ENCODE assay signal across 2 cellular contexts in the genomic region with DNA sequence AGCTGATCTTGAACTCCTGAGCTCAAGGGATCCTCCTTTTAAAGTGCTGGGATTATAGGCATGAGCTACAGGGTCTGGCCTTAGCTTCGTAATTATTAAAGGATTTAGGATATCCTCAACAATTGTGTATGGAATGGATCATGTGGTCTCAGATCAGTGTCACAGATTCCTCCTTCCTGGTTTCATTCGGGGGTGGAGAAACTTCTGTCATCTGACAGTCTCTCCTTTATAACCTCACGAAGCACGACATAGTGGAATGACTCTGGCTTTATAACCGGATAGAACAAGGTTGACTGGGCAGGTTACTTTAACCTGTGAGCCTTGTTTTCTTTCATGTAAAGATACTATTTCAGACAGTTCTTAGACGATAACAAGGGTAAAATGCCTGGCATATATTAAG.
TF ChIP-seq lines count a peak whose summit lies in the region.

No MANE protein-coding gene starts in this region.

TF ChIP-seq in Ishikawa, 13 proteins besides CTCF, POLR2A, EP300 and RAD21:
- TF ChIP-seq, protein P1, sequence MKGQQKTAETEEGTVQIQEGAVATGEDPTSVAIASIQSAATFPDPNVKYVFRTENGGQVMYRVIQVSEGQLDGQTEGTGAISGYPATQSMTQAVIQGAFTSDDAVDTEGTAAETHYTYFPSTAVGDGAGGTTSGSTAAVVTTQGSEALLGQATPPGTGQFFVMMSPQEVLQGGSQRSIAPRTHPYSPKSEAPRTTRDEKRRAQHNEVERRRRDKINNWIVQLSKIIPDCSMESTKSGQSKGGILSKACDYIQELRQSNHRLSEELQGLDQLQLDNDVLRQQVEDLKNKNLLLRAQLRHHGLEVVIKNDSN (IDR thresholded peaks at IDR 0.05): peak; percentile 46; the same call in 1 of the 2 replicates
- TF ChIP-seq, protein P2, sequence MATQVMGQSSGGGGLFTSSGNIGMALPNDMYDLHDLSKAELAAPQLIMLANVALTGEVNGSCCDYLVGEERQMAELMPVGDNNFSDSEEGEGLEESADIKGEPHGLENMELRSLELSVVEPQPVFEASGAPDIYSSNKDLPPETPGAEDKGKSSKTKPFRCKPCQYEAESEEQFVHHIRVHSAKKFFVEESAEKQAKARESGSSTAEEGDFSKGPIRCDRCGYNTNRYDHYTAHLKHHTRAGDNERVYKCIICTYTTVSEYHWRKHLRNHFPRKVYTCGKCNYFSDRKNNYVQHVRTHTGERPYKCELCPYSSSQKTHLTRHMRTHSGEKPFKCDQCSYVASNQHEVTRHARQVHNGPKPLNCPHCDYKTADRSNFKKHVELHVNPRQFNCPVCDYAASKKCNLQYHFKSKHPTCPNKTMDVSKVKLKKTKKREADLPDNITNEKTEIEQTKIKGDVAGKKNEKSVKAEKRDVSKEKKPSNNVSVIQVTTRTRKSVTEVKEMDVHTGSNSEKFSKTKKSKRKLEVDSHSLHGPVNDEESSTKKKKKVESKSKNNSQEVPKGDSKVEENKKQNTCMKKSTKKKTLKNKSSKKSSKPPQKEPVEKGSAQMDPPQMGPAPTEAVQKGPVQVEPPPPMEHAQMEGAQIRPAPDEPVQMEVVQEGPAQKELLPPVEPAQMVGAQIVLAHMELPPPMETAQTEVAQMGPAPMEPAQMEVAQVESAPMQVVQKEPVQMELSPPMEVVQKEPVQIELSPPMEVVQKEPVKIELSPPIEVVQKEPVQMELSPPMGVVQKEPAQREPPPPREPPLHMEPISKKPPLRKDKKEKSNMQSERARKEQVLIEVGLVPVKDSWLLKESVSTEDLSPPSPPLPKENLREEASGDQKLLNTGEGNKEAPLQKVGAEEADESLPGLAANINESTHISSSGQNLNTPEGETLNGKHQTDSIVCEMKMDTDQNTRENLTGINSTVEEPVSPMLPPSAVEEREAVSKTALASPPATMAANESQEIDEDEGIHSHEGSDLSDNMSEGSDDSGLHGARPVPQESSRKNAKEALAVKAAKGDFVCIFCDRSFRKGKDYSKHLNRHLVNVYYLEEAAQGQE (IDR thresholded peaks at IDR 0.05; ENCODE audit: low read depth): no peak
- TF ChIP-seq, protein P3, sequence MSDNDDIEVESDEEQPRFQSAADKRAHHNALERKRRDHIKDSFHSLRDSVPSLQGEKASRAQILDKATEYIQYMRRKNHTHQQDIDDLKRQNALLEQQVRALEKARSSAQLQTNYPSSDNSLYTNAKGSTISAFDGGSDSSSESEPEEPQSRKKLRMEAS (IDR thresholded peaks at IDR 0.05): no peak
- TF ChIP-seq EGR1 (IDR thresholded peaks at IDR 0.05): no peak

TF ChIP-seq in H1, 55 proteins besides CTCF, POLR2A, EP300 and RAD21:
- TF ChIP-seq SRF (IDR thresholded peaks at IDR 0.05; ENCODE audit: low read depth, low read length) (no peak), CTBP2 (IDR thresholded peaks at IDR 0.05; ENCODE audit: borderline replicate concordance, insufficient read depth, insufficient read length, low read length) (no peak)
- TF ChIP-seq, protein P4, sequence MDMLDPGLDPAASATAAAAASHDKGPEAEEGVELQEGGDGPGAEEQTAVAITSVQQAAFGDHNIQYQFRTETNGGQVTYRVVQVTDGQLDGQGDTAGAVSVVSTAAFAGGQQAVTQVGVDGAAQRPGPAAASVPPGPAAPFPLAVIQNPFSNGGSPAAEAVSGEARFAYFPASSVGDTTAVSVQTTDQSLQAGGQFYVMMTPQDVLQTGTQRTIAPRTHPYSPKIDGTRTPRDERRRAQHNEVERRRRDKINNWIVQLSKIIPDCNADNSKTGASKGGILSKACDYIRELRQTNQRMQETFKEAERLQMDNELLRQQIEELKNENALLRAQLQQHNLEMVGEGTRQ (IDR thresholded peaks at IDR 0.05; ENCODE audit: low read length): peak; percentile 28; the same call in 1 of the 2 replicates
